2 cellular contexts compared by ENCODE assay signal in genomic region chr13:98181106-98181815, GRCh38.
TF ChIP-seq lines count a peak whose summit lies in the region.

No MANE protein-coding gene starts in this region.

TF ChIP-seq in GM23338, 12 proteins besides CTCF, POLR2A, EP300 and RAD21 (continued from another document):
- TF ChIP-seq ZNF462 (CRISPR knock-in tag; IDR thresholded peaks at IDR 0.05) (no peak), NANOG (IDR thresholded peaks at IDR 0.05; ENCODE audit: borderline replicate concordance) (no peak), ETS1 (IDR thresholded peaks at IDR 0.05) (no peak), REST (IDR thresholded peaks at IDR 0.05; ENCODE audit: unreplicated experiment) (no peak), ZNF331 (CRISPR knock-in tag; IDR thresholded peaks at IDR 0.05; ENCODE audit: low read depth) (no peak), ZNF114 (CRISPR knock-in tag; IDR thresholded peaks at IDR 0.05) (no peak), JUNB (IDR thresholded peaks at IDR 0.05; ENCODE audit: unreplicated experiment) (no peak), EZH2phosphoT487 (IDR thresholded peaks at IDR 0.05; ENCODE audit: unreplicated experiment) (no peak), CREB1 (CRISPR knock-in tag; IDR thresholded peaks at IDR 0.05; ENCODE audit: low read depth) (no peak), STAT1 (IDR thresholded peaks at IDR 0.05; ENCODE audit: unreplicated experiment) (no peak)

TF ChIP-seq in WTC11, 78 proteins besides CTCF, POLR2A, EP300 and RAD21 (continued from another document):
- no peak for TF ChIP-seq PRDM15 (CRISPR knock-in tag; IDR thresholded peaks at IDR 0.05)
- TF ChIP-seq SP1 (CRISPR knock-in tag; conservative IDR thresholded peaks at IDR 0.05), result no peak
- no peak for TF ChIP-seq MLX (CRISPR knock-in tag; IDR thresholded peaks at IDR 0.05)
- no peak for TF ChIP-seq AFF4 (CRISPR knock-in tag; IDR thresholded peaks at IDR 0.05; ENCODE audit: borderline replicate concordance)
- TF ChIP-seq ATF3 (CRISPR knock-in tag; conservative IDR thresholded peaks at IDR 0.05), result no peak
- no peak for TF ChIP-seq ZNF281 (CRISPR knock-in tag; IDR thresholded peaks at IDR 0.05)
- no peak for TF ChIP-seq NFATC4 (CRISPR knock-in tag; IDR thresholded peaks at IDR 0.05)
